Comparison of ENCODE assay signal across 8 cellular contexts in genomic region chr6:114342086-114342825, GRCh38. TPM values are rescaled to one million over a fixed set of nuclear protein-coding genes. Genes with fewer than 3 reads are reported as not detected.
A peak's percentile ranks its signal among the peaks of the same experiment; 100 is the strongest.
DNase-seq lines count a peak whose midpoint lies in the region; ATAC-seq and TF ChIP-seq lines count a peak whose summit lies in the region.

No MANE protein-coding gene starts in this region.

- H3K4me3 ChIP-seq in MG63 (peak overlapping the region; percentile 53), coronary artery (peak overlapping the region; percentile 83), mesodermal cell (ENCODE audit: extremely low read depth, insufficient read depth, low read length, poor library complexity, severe bottlenecking) (peak overlapping the region; percentile 63), urinary bladder (ENCODE audit: low read depth, low read length) (peak overlapping the region; percentile 63)
- no peak overlapping the region for H3K4me3 ChIP-seq in naive thymus-derived CD4-positive, alpha-beta T cell (ENCODE audit: low read length)

- no peak overlapping the region for H3K27ac ChIP-seq in coronary artery
- H3K27ac ChIP-seq in mesodermal cell (ENCODE audit: low read depth, low read length, severe bottlenecking) = no peak overlapping the region
- no peak overlapping the region for H3K27ac ChIP-seq in urinary bladder (ENCODE audit: low read depth)
- H3K27ac ChIP-seq in naive thymus-derived CD4-positive, alpha-beta T cell (ENCODE audit: low read depth, low read length) = no peak overlapping the region

- H3K4me1 Mint-ChIP-seq in naive thymus-derived CD4-positive, alpha-beta T cell = peaks cover 0 to 9% (median 5%) of the 10 kb centered on the region in 7 donors

- peaks cover 30 to 53% (median 37%) of the 10 kb centered on the region in 5 donors for H3K27me3 Mint-ChIP-seq in naive thymus-derived CD4-positive, alpha-beta T cell

- no peaks in the 10 kb centered on the region for H3K9me3 ChIP-seq in MG63
- no peaks in the 10 kb centered on the region for H3K9me3 ChIP-seq in mesodermal cell (ENCODE audit: control insufficient read depth, low read length)
- H3K9me3 ChIP-seq in naive thymus-derived CD4-positive, alpha-beta T cell (ENCODE audit: control insufficient read depth in 2 of 3, low read length in 3 of 3) = no peaks in the 10 kb centered on the region

- no peaks in the 10 kb centered on the region for H3K36me3 ChIP-seq in MG63
- H3K36me3 ChIP-seq in mesodermal cell (ENCODE audit: control insufficient read depth, insufficient read depth, low read length) = no peaks in the 10 kb centered on the region
- H3K36me3 ChIP-seq in urinary bladder (ENCODE audit: insufficient read depth) = no peaks in the 10 kb centered on the region
- no peaks in the 10 kb centered on the region for H3K36me3 ChIP-seq in naive thymus-derived CD4-positive, alpha-beta T cell (ENCODE audit: control insufficient read depth in 2 of 3, insufficient read depth in 3 of 3, low read length in 3 of 3)

- no peaks in the 10 kb centered on the region for H3K4me1 ChIP-seq in mesodermal cell (ENCODE audit: control insufficient read depth, insufficient read depth, low read length, poor library complexity, severe bottlenecking)
- H3K4me1 ChIP-seq in urinary bladder (ENCODE audit: insufficient read depth) = peaks cover 2% of the 10 kb centered on the region
- H3K4me1 ChIP-seq in naive thymus-derived CD4-positive, alpha-beta T cell (ENCODE audit: control insufficient read depth in 2 of 2, insufficient read depth in 2 of 2, low read length in 2 of 2) = no peaks in the 10 kb centered on the region

- peaks cover 0 to 3% (median 0%) of the 10 kb centered on the region in 11 donors for H3K9me3 Mint-ChIP-seq in naive thymus-derived CD4-positive, alpha-beta T cell

- DNase-seq in DMS53 (lab: John Stamatoyannopoulos, UW) (peak; percentile 72), MG63 (peak; percentile 53), coronary artery (ENCODE audit: low spot score) (no peak), DMS79 treated with DMSO at 0.1 percent for 48 hours (lab: John Stamatoyannopoulos, UW) (no peak), germinal center (ENCODE audit: low spot score) (no peak)
- no peak for DNase-seq in naive thymus-derived CD4-positive, alpha-beta T cell

- no peaks in the 10 kb centered on the region for H3K27me3 ChIP-seq in MG63
- no peaks in the 10 kb centered on the region for H3K27me3 ChIP-seq in naive thymus-derived CD4-positive, alpha-beta T cell (ENCODE audit: control insufficient read depth in 2 of 2, insufficient read depth in 2 of 2, low read length in 2 of 2)

- intact Hi-C loops in naive thymus-derived CD4-positive, alpha-beta T cell (cut with micrococcal nuclease) = no loop called here

- no peaks in the 10 kb centered on the region for H3K36me3 Mint-ChIP-seq in naive thymus-derived CD4-positive, alpha-beta T cell

- CTCF ChIA-PET in naive thymus-derived CD4-positive, alpha-beta T cell (lab: Charles Lee) = no interaction called here

- ATAC-seq in naive thymus-derived CD4-positive, alpha-beta T cell = no peak

- POLR2A ChIA-PET in naive thymus-derived CD4-positive, alpha-beta T cell (lab: Charles Lee) = no interaction called here

- no peak for TF ChIP-seq CTCF in coronary artery (IDR thresholded peaks at IDR 0.05)

- peak overlapping the region in 3 of 10 donors; percentile 13 to 21 (median 19) for H3K4me3 Mint-ChIP-seq in naive thymus-derived CD4-positive, alpha-beta T cell

- no peak overlapping the region for H3K27ac Mint-ChIP-seq in naive thymus-derived CD4-positive, alpha-beta T cell

- WGBS in mesodermal cell (ENCODE audit: insufficient coverage in 2 of 2), 2 experiments = 0 to 1% methylated on average over 71 to 78 of the region's 92 CpGs
- WGBS in urinary bladder = under 1% methylated on average over 92 of the region's 92 CpGs

RNA-seq across cellular contexts. Expression of gene HS3ST5, which starts 0.6 kb away (rescaled TPM):
- total RNA-seq in MG63 (2014; rRNA removed; shearing (Covaris generic); ENCODE audit: low replicate concordance) = not detected in 2 replicates
- polyA plus RNA-seq in mesodermal cell (2013, experiment 1 of 2) = 2.0 TPM
- 2.1 TPM for polyA plus RNA-seq in mesodermal cell (2013, experiment 2 of 2)
- 3.7 TPM for total RNA-seq in urinary bladder
- 1.1 TPM for polyA plus RNA-seq in urinary bladder
- total RNA-seq in naive thymus-derived CD4-positive, alpha-beta T cell = not detected
- not detected for polyA plus RNA-seq in naive thymus-derived CD4-positive, alpha-beta T cell

Comparison
In these comparisons a context has a peak if more than half of its experiments do, and no peak if none do; other contexts are left out.
1. DNase-seq: peak in DMS53 (single experiment) and MG63 (single experiment); none in coronary artery (single experiment), DMS79 treated with DMSO at 0.1 percent for 48 hours (single experiment), germinal center (single experiment) and naive thymus-derived CD4-positive, alpha-beta T cell (0 of 9).